ENCODE assay signal across 19 cellular contexts in genomic region chr7:46220066-46220630, GRCh38.
A peak's percentile ranks its signal among the peaks of the same experiment; 100 is the strongest.
DNase-seq lines count a peak whose midpoint lies in the region; ATAC-seq, FAIRE-seq and TF ChIP-seq lines count a peak whose summit lies in the region.
"Had no signal": no experiment of that assay in that cellular context is flagged by ENCODE, and none has a peak within 500 bp of the region (broad histone marks: within the 10 kb centered on the region; RNA-seq: fewer than 3 reads in every experiment).

No MANE protein-coding gene starts in this region.

- peaks cover 2 to 4% of the 10 kb centered on the region in 2 donors for H3K27me3 Mint-ChIP-seq in T-cell
- H3K27me3 Mint-ChIP-seq: B cell; dendritic cell treated with granulocyte-macrophage colony-stimulating factor and Interleukin-4, amounts not matched to agents 40 ng/mL and 50 ng/mL, for 4 days had no signal

- H3K4me2 ChIP-seq in H1 (ENCODE audit: insufficient read depth in 1 of 2, low read depth in 2 of 2, low read length in 2 of 2) (no peak overlapping the region), trophoblast cell (ENCODE audit: low read length) (no peak overlapping the region)

- no peak overlapping the region for H2BK12ac ChIP-seq in H1 (ENCODE audit: low read depth, low read length)
- H2BK12ac ChIP-seq in trophoblast cell (ENCODE audit: low read length) = peak overlapping the region; percentile 68

- no peak overlapping the region for H3K4me3 Mint-ChIP-seq in T-cell
- H3K4me3 Mint-ChIP-seq: activated CD4-positive, alpha-beta T cell treated with anti-CD3 and anti-CD28 coated beads for 36 hours; B cell; dendritic cell treated with granulocyte-macrophage colony-stimulating factor and Interleukin-4, amounts not matched to agents 40 ng/mL and 50 ng/mL, for 4 days; mesothelial cell of epicardium had no signal

- no peak overlapping the region for H2BK15ac ChIP-seq in H1 (ENCODE audit: low read length)

- TF ChIP-seq CTCF in H1 (IDR thresholded peaks at IDR 0.05; ENCODE audit: control extremely low read depth in 1 of 3, insufficient read depth in 1 of 3, low read depth in 1 of 3, low read length in 3 of 3) = no peak
- no peak for TF ChIP-seq CTCF in GM13977 (IDR thresholded peaks at IDR 0.05; ENCODE audit: extremely low read depth, insufficient read depth, missing control alignments)

- no peaks in the 10 kb centered on the region for H3K79me2 ChIP-seq in H1 (ENCODE audit: control insufficient read depth in 1 of 2, insufficient read depth in 2 of 2, low read length in 2 of 2)
- no peaks in the 10 kb centered on the region for H3K79me2 ChIP-seq in trophoblast cell (ENCODE audit: control insufficient read depth, insufficient read depth, low read length, poor library complexity)

- H3K23ac ChIP-seq in H1 (ENCODE audit: insufficient read length) (no peak overlapping the region), trophoblast cell (ENCODE audit: low read length) (no peak overlapping the region)

- H3K36me3 ChIP-seq in H1 (ENCODE audit: control insufficient read depth in 2 of 4, insufficient read depth in 4 of 4, low read length in 3 of 4) = no peaks in the 10 kb centered on the region
- H3K36me3 ChIP-seq in trophoblast cell (ENCODE audit: control insufficient read depth in 1 of 2, insufficient read depth in 2 of 2, low read length in 2 of 2) = no peaks in the 10 kb centered on the region
- H3K36me3 ChIP-seq: SJCRH30 had no signal

- H3K14ac ChIP-seq in H1 (ENCODE audit: insufficient read length) (no peak overlapping the region), trophoblast cell (ENCODE audit: low read length) (peak overlapping the region; percentile 50)

- H4K8ac ChIP-seq in H1 (ENCODE audit: extremely low read depth, insufficient read depth, low read length) (no peak overlapping the region), trophoblast cell (ENCODE audit: low read depth, low read length) (peak overlapping the region; percentile 76)

- TF ChIP-seq RAD21 in H1 (IDR thresholded peaks at IDR 0.05 in 1 of 2, conservative IDR thresholded peaks at IDR 0.05 in 1 of 2; ENCODE audit: low read depth in 2 of 2, low read length in 2 of 2) = no peak

- H2BK5ac ChIP-seq in H1 (ENCODE audit: low read depth, low read length) (no peak overlapping the region), trophoblast cell (ENCODE audit: low read depth, low read length, poor library complexity) (peak overlapping the region; percentile 43)

- no peak overlapping the region for H3K56ac ChIP-seq in H1 (replicated peaks; ENCODE audit: insufficient read length, low read depth, low read length)

- no peaks in the 10 kb centered on the region for H3K27me3 ChIP-seq in H1 (replicated peaks in 1 of 4; ENCODE audit: control insufficient read depth in 3 of 4, extremely low read depth in 1 of 4, insufficient read depth in 3 of 4, low read length in 3 of 4)
- H3K27me3 ChIP-seq in trophoblast cell (ENCODE audit: insufficient read depth, low read length) = no peaks in the 10 kb centered on the region
- H3K27me3 ChIP-seq: SJCRH30 had no signal

- peak overlapping the region; percentile 28 for H4K12ac ChIP-seq in trophoblast cell (ENCODE audit: low read depth, low read length)

- H3K79me1 ChIP-seq in H1 (ENCODE audit: low read depth, low read length) (no peaks in the 10 kb centered on the region), trophoblast cell (ENCODE audit: low read length) (peaks cover 16% of the 10 kb centered on the region)

- 88% methylated on average over 7 of the region's 7 CpGs; no CpG with 5 or more reads in 1 of the 2 experiments for WGBS in H1 (ENCODE audit: extremely low coverage in 1 of 2, insufficient coverage in 1 of 2, insufficient read length in 1 of 2, insufficient replicate concordance in 2 of 2, low coverage in 1 of 2, low lambda C conversion rate in 2 of 2, missing lambda C conversion rate in 1 of 2), 2 experiments
- no CpG with 5 or more reads among the region's 7 CpGs for WGBS in trophoblast cell (ENCODE audit: extremely low coverage, insufficient coverage, insufficient read length)

- TF ChIP-seq POLR2A in H1 (IDR thresholded peaks at IDR 0.05; ENCODE audit: control extremely low read depth in 1 of 2, low read depth in 2 of 2, low read length in 2 of 2) = no peak

- H3K9ac ChIP-seq in H1 (replicated peaks in 1 of 4; ENCODE audit: extremely low read depth in 1 of 4, low read depth in 3 of 4, low read length in 3 of 4) (no peak overlapping the region), trophoblast cell (ENCODE audit: low read length) (no peak overlapping the region)

- H4K5ac ChIP-seq in H1 (ENCODE audit: insufficient read length, low read depth, low read length) = no peak overlapping the region

- 0 out of 2 replicates have a peak overlapping the region, but pooled peaks have one; percentile 3 for H2AK5ac ChIP-seq in H1 (ENCODE audit: low read depth, low read length)
- H2AK5ac ChIP-seq in trophoblast cell (ENCODE audit: low read length) = peak overlapping the region; percentile 14

- H3K4me1 ChIP-seq in H1 (replicated peaks in 1 of 4; ENCODE audit: control insufficient read depth in 3 of 4, insufficient read depth in 4 of 4, low read length in 3 of 4) (no peaks in the 10 kb centered on the region; a peak in 1 of 7 replicates), trophoblast cell (ENCODE audit: control insufficient read depth in 1 of 2, insufficient read depth in 2 of 2, low read length in 2 of 2) (peaks cover 11 to 14% of the 10 kb centered on the region in 2 experiments)
- H3K4me1 ChIP-seq: SJCRH30 had no signal

- no peak overlapping the region for H3K4ac ChIP-seq in H1 (replicated peaks; ENCODE audit: insufficient read length, low read depth, low read length)
- H3K4ac ChIP-seq in trophoblast cell (ENCODE audit: low read depth, low read length) = peak overlapping the region; percentile 11

- no peak overlapping the region for H3K4me3 ChIP-seq in H1 (ENCODE audit: extremely low read depth in 1 of 4, insufficient read depth in 2 of 4, low read depth in 3 of 4, low read length in 4 of 4)
- no peak overlapping the region for H3K4me3 ChIP-seq in trophoblast cell (ENCODE audit: low read depth, low read length)
- H3K4me3 ChIP-seq: SJCRH30 had no signal

- in situ Hi-C loops in GM13977 (cut with MboI; ENCODE audit: low pct_unique_long_range_greater_than_20kb, low sequenced_read_pairs, unreplicated experiment) = no loop called here

- POLR2A ChIA-PET in H1 (lab: Charles Lee; ENCODE audit: partially characterized antibody) (no interaction called here), T-cell (lab: Charles Lee) (no interaction called here)

- H4K91ac ChIP-seq in H1 (replicated peaks; ENCODE audit: insufficient read length, low read length) = no peak overlapping the region
- H4K91ac ChIP-seq in trophoblast cell (ENCODE audit: low read depth, low read length) = peak overlapping the region; percentile 93

- H3K9me3 ChIP-seq in H1 (ENCODE audit: insufficient read depth in 2 of 2, low read depth in 1 of 2, low read length in 1 of 2) (no peaks in the 10 kb centered on the region), trophoblast cell (ENCODE audit: insufficient read depth, low read depth, low read length) (no peaks in the 10 kb centered on the region)
- H3K9me3 ChIP-seq: SJCRH30 had no signal

- H3K9me3 Mint-ChIP-seq in T-cell = peaks cover 4 to 21% (median 5%) of the 10 kb centered on the region in 3 donors

- FAIRE-seq in H1 (lab: Jason Lieb, UNC) = no peak

- H2BK120ac ChIP-seq in H1 (replicated peaks; ENCODE audit: low read depth, low read length) = no peak overlapping the region
- peak overlapping the region; percentile 60 for H2BK120ac ChIP-seq in trophoblast cell (ENCODE audit: insufficient read depth, low read length, poor library complexity)

- H2AFZ ChIP-seq in H1 (ENCODE audit: low read length) (no peak overlapping the region), trophoblast cell (ENCODE audit: insufficient read depth, low read length, poor library complexity) (no peak overlapping the region)

- no peak overlapping the region for H3K27ac ChIP-seq in H1 (ENCODE audit: low read depth, low read length)
- peak overlapping the region; percentile 31 for H3K27ac ChIP-seq in trophoblast cell (ENCODE audit: low read depth, low read length)
- H3K27ac ChIP-seq: SJCRH30 had no signal

- peak; percentile 49 for DNase-seq in EL
- DNase-seq in M059J (ENCODE audit: low read depth) = peak; percentile 93
- peak in 1 of 2 experiments; percentile 6 for DNase-seq in H1 (ENCODE audit: low read depth in 1 of 2, low spot score in 2 of 2)
- peak; percentile 89 to 94 for DNase-seq in trophoblast cell
- no peak for DNase-seq in GM13977 (ENCODE audit: low spot score)
- no peak for DNase-seq in T-cell
- DNase-seq: activated CD4-positive, alpha-beta T cell treated with anti-CD3 and anti-CD28 coated beads for 36 hours; activated CD8-positive, alpha-beta memory T cell treated with anti-CD3 and anti-CD28 coated beads, Interleukin-2, amount 50 U/mL, for 4 hours; head of caudate nucleus; Karpas-422; NCI-H1694 treated with DMSO at 0.1 percent for 48 hours; NCI-H510A; SJCRH30; substantia nigra had no signal

- H2BK20ac ChIP-seq in H1 (ENCODE audit: low read length) = no peak overlapping the region

- H3K23me2 ChIP-seq in H1 (ENCODE audit: low read depth, low read length) = no peaks in the 10 kb centered on the region

- H3K36me3 Mint-ChIP-seq in T-cell = no peaks in the 10 kb centered on the region
- H3K36me3 Mint-ChIP-seq: mesothelial cell of epicardium had no signal

- no peaks in the 10 kb centered on the region for H3K4me1 Mint-ChIP-seq in T-cell
- H3K4me1 Mint-ChIP-seq: activated CD4-positive, alpha-beta T cell treated with anti-CD3 and anti-CD28 coated beads for 36 hours; B cell had no signal

- H3K27ac Mint-ChIP-seq in T-cell = no peak overlapping the region
- H3K27ac Mint-ChIP-seq: activated CD4-positive, alpha-beta T cell treated with anti-CD3 and anti-CD28 coated beads for 36 hours; B cell; dendritic cell treated with granulocyte-macrophage colony-stimulating factor and Interleukin-4, amounts not matched to agents 40 ng/mL and 50 ng/mL, for 4 days; mesothelial cell of epicardium had no signal

- CTCF ChIA-PET in H1 (lab: Charles Lee; ENCODE audit: partially characterized antibody) = interaction anchor here (0.7 kb wide), 1 partner anchor 40 kb away, joined by 3 read pairs; no protein-coding TSS in a partner anchor
- CTCF ChIA-PET in T-cell (lab: Charles Lee) = no interaction called here

- H3K18ac ChIP-seq in H1 (ENCODE audit: extremely low read depth, low read length) (no peak overlapping the region), trophoblast cell (ENCODE audit: low read length) (peak overlapping the region; percentile 73)

- ATAC-seq in GM21717 (IDR thresholded peaks at IDR 0.05; ENCODE audit: unreplicated experiment) (no peak), T-cell (replicated peaks in 1 of 4) (no peak), GM18519 (IDR thresholded peaks at IDR 0.05; ENCODE audit: low FRiP score, unreplicated experiment) (no peak)
- ATAC-seq: activated CD4-positive, alpha-beta T cell treated with anti-CD3 and anti-CD28 coated beads for 36 hours had no signal

- TF ChIP-seq EP300 in H1 (IDR thresholded peaks at IDR 0.05; ENCODE audit: borderline replicate concordance in 1 of 2, low read depth in 2 of 2, low read length in 2 of 2) = no peak

- no peaks in the 10 kb centered on the region for H4K20me1 ChIP-seq in H1 (replicated peaks in 1 of 2; ENCODE audit: control insufficient read depth in 1 of 2, insufficient read depth in 2 of 2, low read length in 2 of 2)

TF ChIP-seq in H1, 55 proteins besides CTCF, POLR2A, EP300 and RAD21 (continues in another document):
- TF ChIP-seq SIX5 (IDR thresholded peaks at IDR 0.05; ENCODE audit: low read depth, low read length) (no peak), JUN (IDR thresholded peaks at IDR 0.05; ENCODE audit: low read depth, low read length) (no peak), SRF (IDR thresholded peaks at IDR 0.05; ENCODE audit: low read depth, low read length) (no peak)

Comparison
In these comparisons a context has a peak if more than half of its experiments do, and no peak if none do; other contexts are left out.
1. DNase-seq: peak in EL (single experiment), M059J (single experiment) and trophoblast cell (2 of 2); none in GM13977 (single experiment) and T-cell (0 of 34).